In genomic region chrX:124181515-124181914, GRCh38 we compare ENCODE assay signal across 6 cellular contexts.
DNase-seq lines count a peak whose midpoint lies in the region; ATAC-seq, FAIRE-seq and TF ChIP-seq lines count a peak whose summit lies in the region.
"Not testable (repeated sequence)": the region's sequence is repeated elsewhere in the genome, so short reads cannot be mapped to it uniquely, and the experiment has no call there.

No MANE protein-coding gene starts in this region.

- POLR2A ChIA-PET in HEK293T (lab: Yijun Ruan, JAX); IMR-90 (lab: Charles Lee; ENCODE audit: unreplicated experiment); K562 (lab: Yijun Ruan, JAX); H1 (lab: Charles Lee; ENCODE audit: partially characterized antibody); HepG2 (lab: Yijun Ruan, JAX): not testable (repeated sequence)

- TF ChIP-seq RAD21 in IMR-90 (IDR thresholded peaks at IDR 0.05; ENCODE audit: low read length); Ishikawa (IDR thresholded peaks at IDR 0.05; ENCODE audit: low read depth); K562 (CRISPR knock-in tag; conservative IDR thresholded peaks at IDR 0.05 in 1 of 2, IDR thresholded peaks at IDR 0.05 in 1 of 2); H1 (IDR thresholded peaks at IDR 0.05 in 1 of 2, conservative IDR thresholded peaks at IDR 0.05 in 1 of 2; ENCODE audit: low read depth in 2 of 2, low read length in 2 of 2); HepG2 (CRISPR knock-in tag; IDR thresholded peaks at IDR 0.05): not testable (repeated sequence)

- DNase-seq in HEK293T (ENCODE audit: extremely low spot score); IMR-90; K562 (ENCODE audit: extremely low read depth in 1 of 4, low spot score in 3 of 4); H1 (ENCODE audit: low read depth in 1 of 2, low spot score in 2 of 2); HepG2 (ENCODE audit: low spot score): not testable (repeated sequence)

- H3K14ac ChIP-seq in IMR-90 (replicated peaks; ENCODE audit: low read depth, low read length); H1 (ENCODE audit: insufficient read length): not testable (repeated sequence)

- not testable (repeated sequence) for H2BK20ac ChIP-seq in IMR-90 (ENCODE audit: low read depth, low read length); H1 (ENCODE audit: low read length)

- not testable (repeated sequence) for H2BK12ac ChIP-seq in H1 (ENCODE audit: low read depth, low read length)

- not testable (repeated sequence) for H2AK9ac ChIP-seq in IMR-90 (replicated peaks; ENCODE audit: low read depth, low read length, poor library complexity)

- no CpG with 5 or more reads among the region's 8 CpGs for WGBS in IMR-90 (ENCODE audit: extremely low coverage in 2 of 2, insufficient read length in 1 of 2), 2 experiments
- 36% methylated on average over 8 of the region's 8 CpGs for WGBS in K562 (ENCODE audit: insufficient coverage, low coverage, missing lambda C conversion rate)
- 86% methylated on average over 8 of the region's 8 CpGs; no CpG with 5 or more reads in 1 of the 2 experiments for WGBS in H1 (ENCODE audit: extremely low coverage in 1 of 2, insufficient coverage in 1 of 2, insufficient read length in 1 of 2, insufficient replicate concordance in 2 of 2, low coverage in 1 of 2, low lambda C conversion rate in 2 of 2, missing lambda C conversion rate in 1 of 2), 2 experiments
- 62% methylated on average over 7 of the region's 8 CpGs for WGBS in HepG2 (ENCODE audit: low lambda C conversion rate)

- not testable (repeated sequence) for H2BK120ac ChIP-seq in IMR-90 (ENCODE audit: low read depth, low read length); H1 (replicated peaks; ENCODE audit: low read depth, low read length)

- not testable (repeated sequence) for H3K56ac ChIP-seq in IMR-90 (ENCODE audit: extremely low read depth, insufficient read depth, low read length); H1 (replicated peaks; ENCODE audit: insufficient read length, low read depth, low read length)

- not testable (repeated sequence) for H3K79me1 ChIP-seq in IMR-90 (ENCODE audit: low read depth in 1 of 2, low read length in 2 of 2); H1 (ENCODE audit: low read depth, low read length)

- H3K36me3 ChIP-seq in IMR-90 (ENCODE audit: control insufficient read depth, insufficient read depth, low read length); K562 (ENCODE audit: control insufficient read depth, insufficient read depth, low read length); H1 (ENCODE audit: control insufficient read depth in 2 of 4, insufficient read depth in 4 of 4, low read length in 3 of 4); HepG2 (replicated peaks in 1 of 2; ENCODE audit: control insufficient read depth in 1 of 2, insufficient read depth in 2 of 2, low read length in 2 of 2): not testable (repeated sequence)

- BruUV-seq in IMR-90 (replicated peaks; lab: Mats Ljungman, UMichigan); K562 (replicated peaks; lab: Mats Ljungman, UMichigan); HepG2 (replicated peaks; lab: Mats Ljungman, UMichigan): not testable (repeated sequence)

- intact Hi-C loops in IMR-90 (cut with micrococcal nuclease); K562 (cut with micrococcal nuclease); HepG2 (cut with micrococcal nuclease; ENCODE audit: unreplicated experiment): not testable (repeated sequence)

- not testable (repeated sequence) for H3K9me3 ChIP-seq in IMR-90 (ENCODE audit: control insufficient read depth, insufficient read depth, low read length); K562 (replicated peaks; ENCODE audit: control insufficient read depth, insufficient read depth, low read depth, low read length); H1 (ENCODE audit: insufficient read depth in 2 of 2, low read depth in 1 of 2, low read length in 1 of 2); HepG2 (ENCODE audit: low read length)

- not testable (repeated sequence) for H3K4me2 ChIP-seq in IMR-90 (ENCODE audit: low read depth, low read length); K562 (ENCODE audit: insufficient read depth, low read length); H1 (ENCODE audit: insufficient read depth in 1 of 2, low read depth in 2 of 2, low read length in 2 of 2); HepG2 (ENCODE audit: low read depth, low read length)

- dilution Hi-C loops in IMR-90 (cut with HindIII; ENCODE audit: low sequenced_read_pairs, unreplicated experiment) = not testable (repeated sequence)

- H3K23ac ChIP-seq in IMR-90 (ENCODE audit: low read depth, low read length); H1 (ENCODE audit: insufficient read length): not testable (repeated sequence)

- H4K5ac ChIP-seq in IMR-90 (ENCODE audit: low read depth, low read length); H1 (ENCODE audit: insufficient read length, low read depth, low read length): not testable (repeated sequence)

- H3K27ac ChIP-seq in IMR-90 (ENCODE audit: insufficient read depth, low read length); K562 (ENCODE audit: extremely low read depth, low read depth, low read length); H1 (ENCODE audit: low read depth, low read length); HepG2 (ENCODE audit: extremely low read length, insufficient read depth, low read length): not testable (repeated sequence)

- TF ChIP-seq CTCF in IMR-90 (conservative IDR thresholded peaks at IDR 0.05; ENCODE audit: low read depth, low read length); K562 (IDR thresholded peaks at IDR 0.05 in 2 of 3, conservative IDR thresholded peaks at IDR 0.05 in 1 of 3; ENCODE audit: insufficient read depth in 2 of 3, low read depth in 1 of 3, low read length in 3 of 3); H1 (IDR thresholded peaks at IDR 0.05; ENCODE audit: control extremely low read depth in 1 of 3, insufficient read depth in 1 of 3, low read depth in 1 of 3, low read length in 3 of 3); HepG2 (CRISPR knock-in tag; IDR thresholded peaks at IDR 0.05): not testable (repeated sequence)

- not testable (repeated sequence) for H2AK5ac ChIP-seq in IMR-90 (ENCODE audit: low read depth, low read length); H1 (ENCODE audit: low read depth, low read length)

- H3K18ac ChIP-seq in IMR-90 (ENCODE audit: low read depth, low read length); H1 (ENCODE audit: extremely low read depth, low read length): not testable (repeated sequence)

- TF ChIP-seq EP300 in Ishikawa (IDR thresholded peaks at IDR 0.05; ENCODE audit: borderline replicate concordance); K562 (IDR thresholded peaks at IDR 0.05; ENCODE audit: low read length); H1 (IDR thresholded peaks at IDR 0.05; ENCODE audit: borderline replicate concordance in 1 of 2, low read depth in 2 of 2, low read length in 2 of 2); HepG2 (IDR thresholded peaks at IDR 0.05; ENCODE audit: low read depth in 2 of 2, low read length in 2 of 2); HepG2 (CRISPR knock-in tag; IDR thresholded peaks at IDR 0.05; ENCODE audit: borderline replicate concordance): not testable (repeated sequence)

- not testable (repeated sequence) for H3K4me1 ChIP-seq in IMR-90 (ENCODE audit: control insufficient read depth, insufficient read depth, low read length); K562 (replicated peaks in 1 of 2; ENCODE audit: control insufficient read depth in 2 of 2, insufficient read depth in 2 of 2, low read length in 2 of 2); H1 (replicated peaks in 1 of 4; ENCODE audit: control insufficient read depth in 3 of 4, insufficient read depth in 4 of 4, low read length in 3 of 4); HepG2 (ENCODE audit: insufficient read depth, low read length)

- not testable (repeated sequence) for H3K9me1 ChIP-seq in IMR-90 (ENCODE audit: insufficient read depth, low read length); K562 (ENCODE audit: control insufficient read depth, insufficient read depth, low read length)

- CTCF ChIA-PET in HEK293T (lab: Yijun Ruan, JAX); K562 (lab: Yijun Ruan, JAX; ENCODE audit: low intra/inter-chr PET ratio); H1 (lab: Charles Lee; ENCODE audit: partially characterized antibody); HepG2 (lab: Yijun Ruan, JAX; ENCODE audit: low intra/inter-chr PET ratio, low total read pairs): not testable (repeated sequence)
- CTCF ChIA-PET in IMR-90 (lab: Yijun Ruan, JAX) = interaction anchor here (1.0 kb wide), 1 partner anchor 12 kb away, joined by 6 read pairs; no protein-coding TSS in a partner anchor

- not testable (repeated sequence) for H3K9ac ChIP-seq in IMR-90 (ENCODE audit: low read depth, low read length); K562 (ENCODE audit: insufficient read depth in 1 of 2, low read depth in 2 of 2, low read length in 2 of 2); H1 (replicated peaks in 1 of 4; ENCODE audit: extremely low read depth in 1 of 4, low read depth in 3 of 4, low read length in 3 of 4); HepG2 (ENCODE audit: insufficient read depth, low read depth, low read length)

- H3K79me2 ChIP-seq in K562 (ENCODE audit: control insufficient read depth, insufficient read depth, low read length); H1 (ENCODE audit: control insufficient read depth in 1 of 2, insufficient read depth in 2 of 2, low read length in 2 of 2); HepG2 (ENCODE audit: insufficient read depth, low read length): not testable (repeated sequence)

- not testable (repeated sequence) for H3K27me3 ChIP-seq in IMR-90 (ENCODE audit: control insufficient read depth, insufficient read depth, low read length); K562 (ENCODE audit: control insufficient read depth in 2 of 2, insufficient read depth in 2 of 2, low read length in 2 of 2); H1 (replicated peaks in 1 of 4; ENCODE audit: control insufficient read depth in 3 of 4, extremely low read depth in 1 of 4, insufficient read depth in 3 of 4, low read length in 3 of 4); HepG2 (ENCODE audit: control insufficient read depth in 1 of 2, insufficient read depth in 2 of 2, low read length in 2 of 2)

- H4K20me1 ChIP-seq in IMR-90 (ENCODE audit: insufficient read depth, low read length); K562 (replicated peaks; ENCODE audit: control insufficient read depth, insufficient read depth, low read length); H1 (replicated peaks in 1 of 2; ENCODE audit: control insufficient read depth in 1 of 2, insufficient read depth in 2 of 2, low read length in 2 of 2); HepG2 (ENCODE audit: insufficient read depth, low read length): not testable (repeated sequence)

- H4K91ac ChIP-seq in IMR-90 (ENCODE audit: insufficient read depth, low read depth, low read length); H1 (replicated peaks; ENCODE audit: insufficient read length, low read length): not testable (repeated sequence)

- FAIRE-seq in K562 (lab: Jason Lieb, UNC); H1 (lab: Jason Lieb, UNC); HepG2 (lab: Jason Lieb, UNC): not testable (repeated sequence)

- not testable (repeated sequence) for H2BK5ac ChIP-seq in IMR-90 (ENCODE audit: low read depth, low read length, poor library complexity, severe bottlenecking); H1 (ENCODE audit: low read depth, low read length)

- not testable (repeated sequence) for H3K4me3 ChIP-seq in IMR-90 (ENCODE audit: insufficient read depth, low read depth, low read length); K562; H1 (ENCODE audit: extremely low read depth in 1 of 4, insufficient read depth in 2 of 4, low read depth in 3 of 4, low read length in 4 of 4); HepG2 (replicated peaks in 1 of 3; ENCODE audit: insufficient read depth in 1 of 3, low read depth in 2 of 3, low read length in 3 of 3)

- H4K8ac ChIP-seq in IMR-90 (ENCODE audit: low read depth in 2 of 2, low read length in 2 of 2); H1 (ENCODE audit: extremely low read depth, insufficient read depth, low read length): not testable (repeated sequence)

- not testable (repeated sequence) for H3K23me2 ChIP-seq in H1 (ENCODE audit: low read depth, low read length)

- H2BK15ac ChIP-seq in IMR-90 (ENCODE audit: low read depth, low read length); H1 (ENCODE audit: low read length): not testable (repeated sequence)

- in situ Hi-C loops in IMR-90 (cut with MboI; ENCODE audit: low sequenced_read_pairs); K562 (cut with MboI); HepG2 (cut with HindIII; ENCODE audit: extremely low pct_ligation_motif_present, low pct_unique_long_range_greater_than_20kb): not testable (repeated sequence)

- H3K4ac ChIP-seq in IMR-90 (ENCODE audit: low read depth, low read length); H1 (replicated peaks; ENCODE audit: insufficient read length, low read depth, low read length): not testable (repeated sequence)

- not testable (repeated sequence) for TF ChIP-seq POLR2A in IMR-90 (IDR thresholded peaks at IDR 0.05; ENCODE audit: low read depth, low read length); K562 (conservative IDR thresholded peaks at IDR 0.05); H1 (IDR thresholded peaks at IDR 0.05; ENCODE audit: control extremely low read depth in 1 of 2, low read depth in 2 of 2, low read length in 2 of 2); HepG2 (IDR thresholded peaks at IDR 0.05; ENCODE audit: insufficient read depth in 1 of 2, low read depth in 2 of 2, low read length in 2 of 2)

- not testable (repeated sequence) for ATAC-seq in IMR-90 (ENCODE audit: low read depth); K562; HepG2

- H2AFZ ChIP-seq in IMR-90 (replicated peaks; ENCODE audit: low read length, poor library complexity); K562 (ENCODE audit: low read depth, low read length); H1 (ENCODE audit: low read length); HepG2 (ENCODE audit: low read length): not testable (repeated sequence)
